21 cellular contexts compared by ENCODE assay signal in the genomic region with DNA sequence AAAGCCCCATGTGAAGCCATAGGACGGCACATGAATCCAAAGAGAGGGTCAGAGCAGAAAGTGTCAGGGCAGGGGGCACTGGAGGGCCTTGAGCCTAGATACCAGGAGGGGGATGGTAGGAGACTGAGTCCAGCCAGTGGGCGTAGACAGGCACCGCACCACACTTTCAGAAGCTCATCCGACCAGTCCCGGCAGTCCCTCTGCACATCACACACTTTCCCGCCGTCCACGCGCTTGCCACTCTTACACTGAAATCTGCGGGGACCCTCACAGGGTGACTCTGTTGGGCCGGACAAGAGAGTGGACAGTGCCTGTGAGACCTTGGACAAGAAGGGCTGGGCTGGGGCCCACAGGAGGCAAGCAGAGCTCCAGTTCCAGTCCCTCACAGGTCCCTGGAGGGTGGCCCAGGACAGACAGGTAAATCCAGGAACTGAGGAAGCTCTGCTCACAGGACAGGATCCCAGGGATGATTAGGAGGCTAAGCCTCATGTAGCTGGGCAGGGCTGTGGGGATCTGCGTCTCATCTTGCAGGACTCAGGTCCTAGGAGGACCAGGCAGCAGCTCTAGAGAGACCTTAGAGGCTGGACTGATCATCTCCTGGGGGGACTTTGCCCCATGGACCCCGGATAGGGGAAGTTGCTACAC.
"Had no signal": no experiment of that assay in that cellular context is flagged by ENCODE, and none has a peak within 500 bp of the region (broad histone marks: within the 10 kb centered on the region; RNA-seq: fewer than 3 reads in every experiment).

No MANE protein-coding gene starts in this region.

- H3K9me3 Mint-ChIP-seq: activated naive CD4-positive, alpha-beta T cell treated with anti-CD3 and anti-CD28 coated beads, Interleukin-2, amount 50 U/mL, for 72 hours; activated T-helper 1 cell treated with anti-CD3 and anti-CD28 coated beads, Interleukin-12 subunit alpha, Interleukin-12 subunit beta, Interleukin-2, Interleukin-4 antibody, amounts not matched to agents 30 ng/mL and 10 ng/mL and 1 ng/mL, durations not matched to agents 14 hours and 24 hours and 36 hours; nephron; stimulated activated naive CD8-positive, alpha-beta T cell treated with anti-CD3 and anti-CD28 coated beads, Interleukin-15, Interleukin-2, amounts not matched to agents 100 ng/mL and 50 ng/mL, for 24 hours; T-cell; WTC11 had no signal

- H3K36me3 Mint-ChIP-seq: T-cell had no signal

- DNase-seq: activated CD4-positive, alpha-beta T cell treated with anti-CD3 and anti-CD28 coated beads, Interleukin-2, amount 50 U/mL, for 48 hours; activated gamma-delta T cell; brain microvascular endothelial cell; caudate nucleus; dermis blood vessel endothelial cell; effector CD8-positive, alpha-beta T cell; foreskin melanocyte; left lung; midbrain; nucleus accumbens; stimulated activated CD4-positive, alpha-beta T cell treated with anti-CD3 and anti-CD28 coated beads, Interleukin-4, amount 100 ng/mL, for 1 hour; substantia nigra; T-cell; T-helper 9 cell; thyroid gland had no signal

- H3K27ac Mint-ChIP-seq: nephron; stimulated activated naive CD8-positive, alpha-beta T cell treated with anti-CD3 and anti-CD28 coated beads, Interleukin-15, Interleukin-2, amounts not matched to agents 100 ng/mL and 50 ng/mL, for 24 hours; T-cell had no signal

- H3K27ac ChIP-seq: brain microvascular endothelial cell, left lung, thyroid gland had no signal

- H3K9me3 ChIP-seq: left lung, thyroid gland had no signal

- H3K27me3 ChIP-seq: brain microvascular endothelial cell, left lung, thyroid gland had no signal

- H3K36me3 ChIP-seq: brain microvascular endothelial cell had no signal

- H3K4me2 ChIP-seq: smooth muscle cell had no signal

- H3K4me1 Mint-ChIP-seq: nephron, T-cell, WTC11 had no signal

- H3K4me1 ChIP-seq: left lung, thyroid gland had no signal

- H3K4me3 ChIP-seq: left lung, smooth muscle cell, thyroid gland had no signal

- H3K4me3 Mint-ChIP-seq: activated T-helper 1 cell treated with anti-CD3 and anti-CD28 coated beads, Interleukin-12 subunit alpha, Interleukin-12 subunit beta, Interleukin-2, Interleukin-4 antibody, amounts not matched to agents 30 ng/mL and 10 ng/mL and 1 ng/mL, durations not matched to agents 14 hours and 24 hours and 36 hours; nephron; stimulated activated naive CD8-positive, alpha-beta T cell treated with anti-CD3 and anti-CD28 coated beads, Interleukin-15, Interleukin-2, amounts not matched to agents 100 ng/mL and 50 ng/mL, for 24 hours; T-cell; WTC11 had no signal

- H3K27me3 Mint-ChIP-seq: stimulated activated naive CD8-positive, alpha-beta T cell treated with anti-CD3 and anti-CD28 coated beads, Interleukin-15, Interleukin-2, amounts not matched to agents 100 ng/mL and 50 ng/mL, for 24 hours; T-cell had no signal
